1 cellular context compared by ENCODE assay signal in genomic region chr5:64707191-64707590, GRCh38.
TF ChIP-seq lines count a peak whose summit lies in the region.

No MANE protein-coding gene starts in this region.

TF ChIP-seq in GM23338, 12 proteins besides CTCF, POLR2A, EP300 and RAD21:
- TF ChIP-seq CREB1 (CRISPR knock-in tag; IDR thresholded peaks at IDR 0.05; ENCODE audit: low read depth) (no peak), NANOG (IDR thresholded peaks at IDR 0.05; ENCODE audit: borderline replicate concordance) (no peak), ZNF331 (CRISPR knock-in tag; IDR thresholded peaks at IDR 0.05; ENCODE audit: low read depth) (no peak), STAT1 (IDR thresholded peaks at IDR 0.05; ENCODE audit: unreplicated experiment) (no peak), ZNF462 (CRISPR knock-in tag; IDR thresholded peaks at IDR 0.05) (no peak), POLR2AphosphoS5 (IDR thresholded peaks at IDR 0.05; ENCODE audit: low read depth) (no peak), EZH2phosphoT487 (IDR thresholded peaks at IDR 0.05; ENCODE audit: unreplicated experiment) (no peak), EZH2 (IDR thresholded peaks at IDR 0.05; ENCODE audit: low read depth, unreplicated experiment) (no peak), ETS1 (IDR thresholded peaks at IDR 0.05) (no peak), JUNB (IDR thresholded peaks at IDR 0.05; ENCODE audit: unreplicated experiment) (no peak), ZNF114 (CRISPR knock-in tag; IDR thresholded peaks at IDR 0.05) (no peak)
- TF ChIP-seq, protein P1, sequence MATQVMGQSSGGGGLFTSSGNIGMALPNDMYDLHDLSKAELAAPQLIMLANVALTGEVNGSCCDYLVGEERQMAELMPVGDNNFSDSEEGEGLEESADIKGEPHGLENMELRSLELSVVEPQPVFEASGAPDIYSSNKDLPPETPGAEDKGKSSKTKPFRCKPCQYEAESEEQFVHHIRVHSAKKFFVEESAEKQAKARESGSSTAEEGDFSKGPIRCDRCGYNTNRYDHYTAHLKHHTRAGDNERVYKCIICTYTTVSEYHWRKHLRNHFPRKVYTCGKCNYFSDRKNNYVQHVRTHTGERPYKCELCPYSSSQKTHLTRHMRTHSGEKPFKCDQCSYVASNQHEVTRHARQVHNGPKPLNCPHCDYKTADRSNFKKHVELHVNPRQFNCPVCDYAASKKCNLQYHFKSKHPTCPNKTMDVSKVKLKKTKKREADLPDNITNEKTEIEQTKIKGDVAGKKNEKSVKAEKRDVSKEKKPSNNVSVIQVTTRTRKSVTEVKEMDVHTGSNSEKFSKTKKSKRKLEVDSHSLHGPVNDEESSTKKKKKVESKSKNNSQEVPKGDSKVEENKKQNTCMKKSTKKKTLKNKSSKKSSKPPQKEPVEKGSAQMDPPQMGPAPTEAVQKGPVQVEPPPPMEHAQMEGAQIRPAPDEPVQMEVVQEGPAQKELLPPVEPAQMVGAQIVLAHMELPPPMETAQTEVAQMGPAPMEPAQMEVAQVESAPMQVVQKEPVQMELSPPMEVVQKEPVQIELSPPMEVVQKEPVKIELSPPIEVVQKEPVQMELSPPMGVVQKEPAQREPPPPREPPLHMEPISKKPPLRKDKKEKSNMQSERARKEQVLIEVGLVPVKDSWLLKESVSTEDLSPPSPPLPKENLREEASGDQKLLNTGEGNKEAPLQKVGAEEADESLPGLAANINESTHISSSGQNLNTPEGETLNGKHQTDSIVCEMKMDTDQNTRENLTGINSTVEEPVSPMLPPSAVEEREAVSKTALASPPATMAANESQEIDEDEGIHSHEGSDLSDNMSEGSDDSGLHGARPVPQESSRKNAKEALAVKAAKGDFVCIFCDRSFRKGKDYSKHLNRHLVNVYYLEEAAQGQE (IDR thresholded peaks at IDR 0.05; ENCODE audit: unreplicated experiment), result no peak
TF ChIP-seq in GM23338: peak in this region for 0.
